8 cellular contexts compared by ENCODE assay signal in the genomic region with DNA sequence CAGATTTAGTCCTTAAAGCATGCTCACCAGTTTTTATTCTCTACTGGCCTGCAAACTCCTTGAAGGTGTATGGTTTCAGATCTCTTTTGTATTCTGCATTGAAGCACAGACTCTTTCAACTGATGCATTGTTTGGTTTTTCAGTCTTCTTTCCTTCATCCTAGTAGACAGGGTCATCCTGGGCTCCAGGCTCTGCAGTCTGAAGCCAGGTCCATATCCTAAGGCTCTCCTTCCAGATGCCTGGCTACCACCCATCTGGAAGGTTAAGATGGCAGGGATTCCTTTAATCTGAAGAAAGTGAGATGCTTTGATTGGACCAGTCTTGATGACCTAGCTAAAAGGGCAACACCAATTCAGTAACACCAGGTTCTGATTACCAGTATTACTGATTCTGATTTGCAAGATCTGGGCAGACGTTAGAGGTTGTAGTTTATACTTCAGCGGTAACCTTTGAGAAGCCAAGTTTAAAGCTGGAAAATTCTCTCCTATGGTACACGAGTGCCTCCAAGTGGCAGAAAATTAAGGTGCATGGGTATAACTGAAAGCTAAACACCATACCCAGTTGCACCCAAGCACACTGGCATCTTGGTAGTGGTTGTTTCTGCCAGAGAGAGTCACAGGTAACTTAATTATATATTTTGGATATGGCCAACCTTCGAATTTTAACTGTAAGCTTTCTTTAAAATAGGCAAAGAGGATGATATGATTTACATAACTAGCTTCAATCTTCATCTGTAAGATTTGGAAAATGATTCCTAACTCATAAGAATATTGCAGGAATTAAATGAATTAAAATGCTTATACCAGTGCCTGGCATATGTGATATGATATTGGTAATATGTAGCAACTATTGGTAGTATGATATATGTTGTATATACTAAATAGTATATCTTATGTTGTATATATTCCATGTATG.
DNase-seq lines count a peak whose midpoint lies in the region; ATAC-seq, FAIRE-seq and TF ChIP-seq lines count a peak whose summit lies in the region.

No MANE protein-coding gene starts in this region.

- H4K20me1 ChIP-seq in DND-41 (ENCODE audit: insufficient read depth, low read length), result no peaks in the 10 kb centered on the region

- no peaks in the 10 kb centered on the region for H3K4me1 ChIP-seq in DND-41 (ENCODE audit: insufficient read depth, low read length)
- H3K4me1 ChIP-seq in Panc1 (ENCODE audit: control insufficient read depth, insufficient read depth, low read length), result no peaks in the 10 kb centered on the region
- no peaks in the 10 kb centered on the region for H3K4me1 ChIP-seq in aorta (ENCODE audit: control insufficient read depth in 1 of 2, insufficient read depth in 2 of 2, low read length in 2 of 2)

- H3K36me3 Mint-ChIP-seq in activated CD4-positive, alpha-beta T cell treated with anti-CD3 and anti-CD28 coated beads, Interleukin-2, amount 10 ng/mL, durations not matched to agents 7 days and 5 days (ENCODE audit: low read depth), result no peaks in the 10 kb centered on the region

- POLR2A ChIA-PET in Panc1 (lab: Charles Lee), result no interaction called here
- POLR2A ChIA-PET in activated CD4-positive, alpha-beta T cell treated with anti-CD3 and anti-CD28 coated beads, Interleukin-2, amount 10 ng/mL, durations not matched to agents 7 days and 5 days (lab: Charles Lee), result no interaction called here

- H3K9me3 Mint-ChIP-seq in activated CD4-positive, alpha-beta T cell treated with anti-CD3 and anti-CD28 coated beads, Interleukin-2, amount 10 ng/mL, durations not matched to agents 7 days and 5 days, result no peaks in the 10 kb centered on the region

- no peaks in the 10 kb centered on the region for H3K79me2 ChIP-seq in DND-41 (ENCODE audit: insufficient read depth, low read length)

- 6 to 8% methylated on average over 4 of the region's 4 CpGs for WGBS in aorta, 2 donors

- intact Hi-C loops in Panc1 (cut with micrococcal nuclease; ENCODE audit: unreplicated experiment), result loop anchor here (10.0 kb wide), 1 partner anchor 631 kb away; no protein-coding TSS in a partner anchor
- intact Hi-C loops in aorta (cut with DNase I), result no loop called here

- DNase-seq in DND-41, result no peak
- DNase-seq in HT1080 (ENCODE audit: low read depth), result peak; percentile 60
- peak; percentile 22 for DNase-seq in Panc1 (ENCODE audit: low read depth, low spot score)
- DNase-seq in fibroblast of mammary gland (ENCODE audit: low read depth), result peak; percentile 34
- DNase-seq in pons (ENCODE audit: low spot score), result peak; percentile 62
- DNase-seq in GM19239 (ENCODE audit: insufficient read length, low spot score), result no peak
- DNase-seq in activated CD4-positive, alpha-beta T cell treated with anti-CD3 and anti-CD28 coated beads, Interleukin-2, amount 10 ng/mL, durations not matched to agents 7 days and 5 days, result no peak
- no peak for DNase-seq in aorta

- no peak overlapping the region for H2AFZ ChIP-seq in DND-41 (ENCODE audit: low read depth, low read length)

- H3K27ac ChIP-seq in DND-41 (ENCODE audit: low read length) (no peak overlapping the region), Panc1 (ENCODE audit: low read length) (no peak overlapping the region), aorta (ENCODE audit: low read depth in 1 of 2, low read length in 2 of 2) (no peak overlapping the region)

- no peaks in the 10 kb centered on the region for H3K4me1 Mint-ChIP-seq in activated CD4-positive, alpha-beta T cell treated with anti-CD3 and anti-CD28 coated beads, Interleukin-2, amount 10 ng/mL, durations not matched to agents 7 days and 5 days

- ATAC-seq in DND-41 (ENCODE audit: insufficient read depth, low read depth), result no peak
- ATAC-seq in Panc1, result no peak
- no peak for ATAC-seq in aorta (ENCODE audit: low FRiP score)

- FAIRE-seq in GM19239 (lab: Jason Lieb, UNC), result no peak

- no peak overlapping the region for H3K9ac ChIP-seq in DND-41 (ENCODE audit: low read depth, low read length)

- no TSS peak for BruUV-seq in Panc1 (replicated peaks; lab: Mats Ljungman, UMichigan)

- no peak overlapping the region for H3K27ac Mint-ChIP-seq in activated CD4-positive, alpha-beta T cell treated with anti-CD3 and anti-CD28 coated beads, Interleukin-2, amount 10 ng/mL, durations not matched to agents 7 days and 5 days

- no peaks in the 10 kb centered on the region for H3K27me3 Mint-ChIP-seq in activated CD4-positive, alpha-beta T cell treated with anti-CD3 and anti-CD28 coated beads, Interleukin-2, amount 10 ng/mL, durations not matched to agents 7 days and 5 days

- H3K9me3 ChIP-seq in DND-41 (ENCODE audit: insufficient read depth, low read length, severe bottlenecking) (no peaks in the 10 kb centered on the region), Panc1 (ENCODE audit: control insufficient read depth, insufficient read depth, low read depth, low read length) (no peaks in the 10 kb centered on the region), aorta (ENCODE audit: control insufficient read depth, low read length) (no peaks in the 10 kb centered on the region)

- CTCF ChIA-PET in Panc1 (lab: Charles Lee), result no interaction called here
- CTCF ChIA-PET in activated CD4-positive, alpha-beta T cell treated with anti-CD3 and anti-CD28 coated beads, Interleukin-2, amount 10 ng/mL, durations not matched to agents 7 days and 5 days (lab: Charles Lee), result no interaction called here

- no peak overlapping the region for H3K4me3 ChIP-seq in DND-41 (ENCODE audit: low read depth in 1 of 2, low read length in 2 of 2)
- no peak overlapping the region for H3K4me3 ChIP-seq in Panc1 (ENCODE audit: low read depth in 2 of 2, low read length in 2 of 2)
- H3K4me3 ChIP-seq in fibroblast of mammary gland (ENCODE audit: control insufficient read depth, low read depth, low read length), result no peak overlapping the region
- no peak overlapping the region for H3K4me3 ChIP-seq in aorta (ENCODE audit: low read length in 2 of 2)

- H3K36me3 ChIP-seq in DND-41 (ENCODE audit: insufficient read depth, low read length) (no peaks in the 10 kb centered on the region), Panc1 (ENCODE audit: control insufficient read depth, insufficient read depth, low read length) (no peaks in the 10 kb centered on the region), aorta (ENCODE audit: control insufficient read depth in 1 of 2, insufficient read depth in 2 of 2, low read length in 1 of 2) (no peaks in the 10 kb centered on the region)

- H3K27me3 ChIP-seq in DND-41 (ENCODE audit: insufficient read depth, low read length, poor library complexity), result no peaks in the 10 kb centered on the region
- H3K27me3 ChIP-seq in Panc1 (ENCODE audit: control insufficient read depth, insufficient read depth, low read length), result no peaks in the 10 kb centered on the region
- no peaks in the 10 kb centered on the region for H3K27me3 ChIP-seq in aorta (ENCODE audit: control insufficient read depth in 1 of 2, insufficient read depth in 2 of 2, low read length in 1 of 2)

- in situ Hi-C loops in Panc1 (cut with HindIII; ENCODE audit: low pct_unique_long_range_greater_than_20kb, low sequenced_read_pairs), result no loop called here

- peak; percentile 26 for TF ChIP-seq CTCF in DND-41 (IDR thresholded peaks at IDR 0.05; ENCODE audit: borderline replicate concordance, extremely low read depth, low read length, poor library complexity, severe bottlenecking)
- peak; percentile 73 for TF ChIP-seq CTCF in Panc1 (IDR thresholded peaks at IDR 0.05)
- TF ChIP-seq CTCF in fibroblast of mammary gland (conservative IDR thresholded peaks at IDR 0.05; ENCODE audit: control insufficient read depth, insufficient read depth, low read depth, low read length), result peak; percentile 71

- no peak overlapping the region for H3K4me3 Mint-ChIP-seq in activated CD4-positive, alpha-beta T cell treated with anti-CD3 and anti-CD28 coated beads, Interleukin-2, amount 10 ng/mL, durations not matched to agents 7 days and 5 days

- H3K4me2 ChIP-seq in DND-41 (ENCODE audit: insufficient read depth, low read length), result no peak overlapping the region

Comparison
In these comparisons a context has a peak if more than half of its experiments do, and no peak if none do; other contexts are left out.
1. DNase-seq: peak in HT1080 (single experiment), Panc1 (single experiment), fibroblast of mammary gland (single experiment) and pons (single experiment); none in DND-41 (single experiment), GM19239 (single experiment), activated CD4-positive, alpha-beta T cell treated with anti-CD3 and anti-CD28 coated beads, Interleukin-2, amount 10 ng/mL, durations not matched to agents 7 days and 5 days (single experiment) and aorta (0 of 2).
2. Peak in every context shown above with its lines, with median percentiles within 50 percentile points of each other: CTCF ChIP-seq.